1 cellular context compared by ENCODE assay signal in the genomic region with DNA sequence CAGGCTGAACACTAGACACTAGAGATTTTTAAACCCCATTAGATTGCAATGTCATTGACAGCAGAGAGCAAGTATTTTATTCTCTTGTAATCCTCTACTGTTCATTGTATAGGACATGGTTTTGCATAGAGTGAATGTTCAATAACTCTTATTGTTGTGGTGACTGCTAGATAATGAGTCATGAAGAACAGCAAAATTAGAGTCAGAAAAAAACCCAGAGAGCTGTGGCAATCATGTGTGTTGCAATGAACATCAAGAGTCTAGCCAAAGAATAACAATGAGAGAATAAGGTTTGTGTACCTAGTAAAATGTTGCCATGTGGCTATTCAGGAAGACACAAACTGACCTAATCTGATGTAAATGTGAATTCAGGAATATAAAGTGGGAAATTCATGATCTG.
TF ChIP-seq lines count a peak whose summit lies in the region.

No MANE protein-coding gene starts in this region.

TF ChIP-seq in neural cell, 6 proteins besides CTCF, POLR2A, EP300 and RAD21 (continued from another document):
- TF ChIP-seq SMC3 (conservative IDR thresholded peaks at IDR 0.05; ENCODE audit: poor library complexity) = no peak
